ENCODE assay signal across 18 cellular contexts in genomic region chr4:101792056-101792575, GRCh38. TPM values are rescaled to one million over a fixed set of nuclear protein-coding genes. Genes with fewer than 3 reads are reported as not detected.
A peak's percentile ranks its signal among the peaks of the same experiment; 100 is the strongest.
DNase-seq lines count a peak whose midpoint lies in the region; ATAC-seq and TF ChIP-seq lines count a peak whose summit lies in the region.
"Had no signal": no experiment of that assay in that cellular context is flagged by ENCODE, and none has a peak within 500 bp of the region (broad histone marks: within the 10 kb centered on the region; RNA-seq: fewer than 3 reads in every experiment).

No MANE protein-coding gene starts in this region.

- H3K4me3 Mint-ChIP-seq in nephron progenitor cell: no peak overlapping the region
- H3K4me3 Mint-ChIP-seq: activated CD4-positive, alpha-beta memory T cell treated with anti-CD3 and anti-CD28 coated beads for 36 hours; activated T-helper 1 cell treated with anti-CD3 and anti-CD28 coated beads, Interleukin-12 subunit alpha, Interleukin-12 subunit beta, Interleukin-2, Interleukin-4 antibody, amounts not matched to agents 30 ng/mL and 10 ng/mL and 1 ng/mL, durations not matched to agents 14 hours and 24 hours and 36 hours had no signal

- peak; percentile 71 for DNase-seq in GM03348 (ENCODE audit: low spot score)
- peak; percentile 49 for DNase-seq in PC-3
- peak; percentile 3 for DNase-seq in choroid plexus epithelial cell (ENCODE audit: low read depth)
- DNase-seq in thyroid gland: no peak
- no peak for DNase-seq in activated effector memory CD4-positive, alpha-beta T cell treated with Interleukin-2 at 50 U/mL for 16 hours
- no peak for DNase-seq in GOT3 (lab: John Stamatoyannopoulos, UW)
- DNase-seq in nephron progenitor cell: no peak
- DNase-seq: activated CD4-positive, alpha-beta memory T cell treated with anti-CD3 and anti-CD28 coated beads for 36 hours; amniotic stem cell; lower lobe of right lung; MM.1S; NCI-H2107; NCI-H82; Right ventricle myocardium superior; T-helper 9 cell had no signal

- H3K4me1 Mint-ChIP-seq in nephron progenitor cell: no peaks in the 10 kb centered on the region

- POLR2A ChIA-PET in PC-3 (lab: Charles Lee; ENCODE audit: unreplicated experiment): interaction anchor here (0.5 to 0.6 kb wide), 5 partner anchors 58 to 447 kb away, joined by 3 to 6 read pairs (median 4); no protein-coding TSS in a partner anchor

- peak; percentile 25 for ATAC-seq in PC-3
- ATAC-seq: gastroesophageal sphincter, lower lobe of right lung had no signal

- H3K27me3 Mint-ChIP-seq in nephron progenitor cell (ENCODE audit: low read depth, poor library complexity): peaks cover 18% of the 10 kb centered on the region

- no TSS peak for BruUV-seq in PC-3 (replicated peaks; lab: Mats Ljungman, UMichigan)

- peak overlapping the region; percentile 16; the same call in 1 of the 2 replicates for H3K4me3 ChIP-seq in PC-3 (ENCODE audit: low read length)
- no peak overlapping the region for H3K4me3 ChIP-seq in choroid plexus epithelial cell (ENCODE audit: low read depth, low read length)
- H3K4me3 ChIP-seq in thyroid gland (replicated peaks in 1 of 3): no peak overlapping the region

- H3K36me3 Mint-ChIP-seq in nephron progenitor cell (ENCODE audit: low read depth): no peaks in the 10 kb centered on the region
- H3K36me3 Mint-ChIP-seq: activated CD4-positive, alpha-beta memory T cell treated with anti-CD3 and anti-CD28 coated beads for 36 hours had no signal

- H3K4me1 ChIP-seq in PC-3 (ENCODE audit: insufficient read depth, low read length) (peaks cover 16% of the 10 kb centered on the region), thyroid gland (peaks cover 0 to 5% of the 10 kb centered on the region in 2 donors)

- intact Hi-C loops in PC-3 (cut with micrococcal nuclease): loop anchor here (2.0 to 10.0 kb wide), 4 partner anchors 73 to 473 kb away; partner anchors contain the start of gene PPP3CA
- intact Hi-C loops in thyroid gland (cut with DNase I): no loop called here

- H3K27ac Mint-ChIP-seq in nephron progenitor cell: no peak overlapping the region
- H3K27ac Mint-ChIP-seq: activated CD4-positive, alpha-beta memory T cell treated with anti-CD3 and anti-CD28 coated beads for 36 hours; activated T-helper 1 cell treated with anti-CD3 and anti-CD28 coated beads, Interleukin-12 subunit alpha, Interleukin-12 subunit beta, Interleukin-2, Interleukin-4 antibody, amounts not matched to agents 30 ng/mL and 10 ng/mL and 1 ng/mL, durations not matched to agents 14 hours and 24 hours and 36 hours had no signal

- no peaks in the 10 kb centered on the region for H3K79me2 ChIP-seq in PC-3 (ENCODE audit: low read length)

- H3K27me3 ChIP-seq in PC-3 (ENCODE audit: low read length): no peaks in the 10 kb centered on the region
- H3K27me3 ChIP-seq in thyroid gland: no peaks in the 10 kb centered on the region

- H4K20me1 ChIP-seq in PC-3 (ENCODE audit: low read length): no peaks in the 10 kb centered on the region

- TF ChIP-seq CTCF in PC-3 (conservative IDR thresholded peaks at IDR 0.05; ENCODE audit: low read depth, low read length): no peak
- TF ChIP-seq CTCF in choroid plexus epithelial cell (conservative IDR thresholded peaks at IDR 0.05; ENCODE audit: low read depth, low read length): no peak
- no peak for TF ChIP-seq CTCF in thyroid gland (IDR thresholded peaks at IDR 0.05)
- TF ChIP-seq CTCF in nephron progenitor cell (IDR thresholded peaks at IDR 0.05): no peak

- H3F3A ChIP-seq in PC-3 (ENCODE audit: low read length, unreplicated experiment): no peaks in the 10 kb centered on the region

- H3K9ac ChIP-seq in PC-3 (ENCODE audit: low read length): no peak overlapping the region

- no peak for TF ChIP-seq POLR2A in thyroid gland (IDR thresholded peaks at IDR 0.05)

- H3K9me3 ChIP-seq in PC-3 (ENCODE audit: low read length) (no peaks in the 10 kb centered on the region), thyroid gland (no peaks in the 10 kb centered on the region)
- H3K9me3 ChIP-seq: gastroesophageal sphincter, lower lobe of right lung had no signal

- H3K27ac ChIP-seq in PC-3 (ENCODE audit: low read length): no peak overlapping the region
- peak overlapping the region; percentile 94 to 97 (median 96) for H3K27ac ChIP-seq in thyroid gland
- H3K27ac ChIP-seq: gastroesophageal sphincter had no signal

- H3K9me3 Mint-ChIP-seq in nephron progenitor cell: peaks cover 4% of the 10 kb centered on the region
- H3K9me3 Mint-ChIP-seq: activated CD4-positive, alpha-beta memory T cell treated with anti-CD3 and anti-CD28 coated beads for 36 hours; neural crest cell had no signal

- H2AFZ ChIP-seq in PC-3 (ENCODE audit: low read length): no peak overlapping the region; the same call in 1 of the 2 replicates

- H3K4me2 ChIP-seq in PC-3 (ENCODE audit: low read length): peak overlapping the region; percentile 96

- H3K9me2 ChIP-seq in PC-3 (replicated peaks; ENCODE audit: low read length): no peaks in the 10 kb centered on the region

- H3K36me3 ChIP-seq in PC-3 (ENCODE audit: low read depth, low read length) (no peaks in the 10 kb centered on the region), thyroid gland (no peaks in the 10 kb centered on the region)
- H3K36me3 ChIP-seq: gastroesophageal sphincter, lower lobe of right lung had no signal

- CTCF ChIA-PET in PC-3 (lab: Charles Lee): interaction anchor here (0.6 kb wide), 2 partner anchors 73 to 578 kb away, joined by 3 to 4 read pairs; no protein-coding TSS in a partner anchor

- WGBS in thyroid gland, 2 donors: 37 to 61% methylated on average over 4 of the region's 4 CpGs

RNA-seq across cellular contexts. Expression of gene BANK1, which starts 1.6 kb away (rescaled TPM):
- total RNA-seq in PC-3 (2014; rRNA removed) (1.5 and 1.8 TPM in 2 replicates), thyroid gland (10 to 100 TPM; 15.5 to 22.8 (median 20.3) TPM)
- total RNA-seq: activated CD4-positive, alpha-beta memory T cell treated with anti-CD3 and anti-CD28 coated beads for 36 hours; activated T-helper 1 cell treated with anti-CD3 and anti-CD28 coated beads, Interleukin-12 subunit alpha, Interleukin-12 subunit beta, Interleukin-2, Interleukin-4 antibody, amounts not matched to agents 30 ng/mL and 10 ng/mL and 1 ng/mL, durations not matched to agents 14 hours and 24 hours and 36 hours had no signal

Comparison
In these comparisons a context has a peak if more than half of its experiments do, and no peak if none do; other contexts are left out.
1. DNase-seq: peak in GM03348 (single experiment), PC-3 (single experiment) and choroid plexus epithelial cell (single experiment); none in thyroid gland (0 of 2), activated effector memory CD4-positive, alpha-beta T cell treated with Interleukin-2 at 50 U/mL for 16 hours (single experiment), GOT3 (single experiment) and nephron progenitor cell (single experiment).